In genomic region chr11:101880208-101880607, GRCh38 we compare ENCODE assay signal across 8 cellular contexts. TPM values are rescaled to one million over a fixed set of nuclear protein-coding genes. Genes with fewer than 3 reads are reported as not detected.
A peak's percentile ranks its signal among the peaks of the same experiment; 100 is the strongest.
DNase-seq lines count a peak whose midpoint lies in the region; ATAC-seq and TF ChIP-seq lines count a peak whose summit lies in the region.

No MANE protein-coding gene starts in this region.

- no peak overlapping the region for H3K4me2 ChIP-seq in DND-41 (ENCODE audit: insufficient read depth, low read length)

- no peak overlapping the region for H2AFZ ChIP-seq in DND-41 (ENCODE audit: low read depth, low read length)

- DNase-seq in DND-41 = peak; percentile 5
- peak; percentile 34 for DNase-seq in HPDE6-E6E7 (ENCODE audit: extremely low spot score)
- DNase-seq in SW 1271 (lab: John Stamatoyannopoulos, UW) = peak; percentile 34 to 83
- peak; percentile 22 for DNase-seq in kidney glomerular epithelial cell (lab: John Stamatoyannopoulos, UW)
- no peak for DNase-seq in stomach
- DNase-seq in ecto neural progenitor cell (ENCODE audit: low spot score) = no peak

- no peak for TF ChIP-seq POLR2A in stomach (IDR thresholded peaks at IDR 0.05)

- H3K4me1 ChIP-seq in DND-41 (ENCODE audit: insufficient read depth, low read length) (no peaks in the 10 kb centered on the region), stomach (no peaks in the 10 kb centered on the region)

- H3K9me3 ChIP-seq in DND-41 (ENCODE audit: insufficient read depth, low read length, severe bottlenecking) (no peaks in the 10 kb centered on the region), stomach (no peaks in the 10 kb centered on the region)

- no peaks in the 10 kb centered on the region for H4K20me1 ChIP-seq in DND-41 (ENCODE audit: insufficient read depth, low read length)

- ATAC-seq in DND-41 (ENCODE audit: insufficient read depth, low read depth) (peak; percentile 39; the same call in 1 of the 3 replicates), GM18868 (IDR thresholded peaks at IDR 0.05; ENCODE audit: unreplicated experiment) (no peak), GM19467 (IDR thresholded peaks at IDR 0.05; ENCODE audit: unreplicated experiment) (no peak)

- no peak for TF ChIP-seq EP300 in stomach (IDR thresholded peaks at IDR 0.05)

- H3K79me2 ChIP-seq in DND-41 (ENCODE audit: insufficient read depth, low read length) = no peaks in the 10 kb centered on the region

- H3K36me3 ChIP-seq in DND-41 (ENCODE audit: insufficient read depth, low read length) (no peaks in the 10 kb centered on the region), stomach (no peaks in the 10 kb centered on the region)

- intact Hi-C loops in stomach (cut with DNase I; ENCODE audit: low total_unique reads) = no loop called here

- H3K27me3 ChIP-seq in DND-41 (ENCODE audit: insufficient read depth, low read length, poor library complexity) = peaks cover 6% of the 10 kb centered on the region
- no peaks in the 10 kb centered on the region for H3K27me3 ChIP-seq in stomach

- H3K27ac ChIP-seq in DND-41 (ENCODE audit: low read length) (no peak overlapping the region), stomach (no peak overlapping the region)

- TF ChIP-seq CTCF in DND-41 (IDR thresholded peaks at IDR 0.05; ENCODE audit: borderline replicate concordance, extremely low read depth, low read length, poor library complexity, severe bottlenecking) = peak; percentile 59
- TF ChIP-seq CTCF in stomach (IDR thresholded peaks at IDR 0.05) = peak in 1 of 7 experiments; percentile 14

- H3K4me3 ChIP-seq in DND-41 (ENCODE audit: low read depth in 1 of 2, low read length in 2 of 2) (no peak overlapping the region), stomach (no peak overlapping the region)

- no peak overlapping the region for H3K9ac ChIP-seq in DND-41 (ENCODE audit: low read depth, low read length)

- 49 to 67% (median 57%) methylated on average over 4 of the region's 4 CpGs for WGBS in stomach, 5 donors

RNA-seq across cellular contexts. Expression of gene CEP126, which starts 34.6 kb away (rescaled TPM):
- 10 to 100 TPM in 1 of 5 donors, 1 to 10 TPM in 4; 2.2 to 52.5 (median 2.6) TPM for total RNA-seq in stomach
- polyA plus RNA-seq in stomach = 1 to 10 TPM; 1.1 to 1.8 (median 1.3) TPM

RNA-seq across cellular contexts. Expression of gene ANGPTL5, which starts 36.1 kb away (rescaled TPM):
- total RNA-seq in stomach = not detected
- polyA plus RNA-seq in stomach = under 1 TPM in 1 of 3 donors, not detected in 2; 0.05 TPM

Comparison
In these comparisons a context has a peak if more than half of its experiments do, and no peak if none do; other contexts are left out.
1. DNase-seq: peak in DND-41 (single experiment), HPDE6-E6E7 (single experiment), SW 1271 (2 of 2) and kidney glomerular epithelial cell (single experiment); none in stomach (single experiment) and ecto neural progenitor cell (single experiment).